Comparison of ENCODE assay signal across 29 cellular contexts in genomic region chr17:16935786-16936185, GRCh38. TPM values are rescaled to one million over a fixed set of nuclear protein-coding genes. Genes with fewer than 3 reads are reported as not detected.
DNase-seq lines count a peak whose midpoint lies in the region; ATAC-seq and TF ChIP-seq lines count a peak whose summit lies in the region.
"Had no signal": no experiment of that assay in that cellular context is flagged by ENCODE, and none has a peak within 500 bp of the region (broad histone marks: within the 10 kb centered on the region; RNA-seq: fewer than 3 reads in every experiment).

No MANE protein-coding gene starts in this region.

- no peak overlapping the region for H2BK120ac ChIP-seq in neuronal stem cell (ENCODE audit: low read depth, low read length)

- H2AFZ ChIP-seq in neuronal stem cell (ENCODE audit: low read length): no peak overlapping the region

- no peak overlapping the region for H3K27ac ChIP-seq in left ventricle myocardium inferior (replicated peaks)
- no peak overlapping the region for H3K27ac ChIP-seq in right cardiac atrium (ENCODE audit: low read length)
- no peak overlapping the region for H3K27ac ChIP-seq in neuronal stem cell (replicated peaks; ENCODE audit: low read length)
- H3K27ac ChIP-seq: BLaER1, body of pancreas, epithelial cell of prostate, thyroid gland had no signal

- H3K9ac ChIP-seq in neuronal stem cell (ENCODE audit: low read depth, low read length, poor library complexity): no peak overlapping the region
- H3K9ac ChIP-seq: BLaER1 had no signal

- DNase-seq in left ventricle myocardium inferior: peak; percentile 7
- no peak for DNase-seq in right cardiac atrium
- DNase-seq in activated B cell treated with CpG ODN at 0.5 μM for 24 hours: no peak
- DNase-seq in neuronal stem cell (ENCODE audit: low spot score): no peak
- DNase-seq in ureter (ENCODE audit: low spot score): peak; percentile 17
- no peak for DNase-seq in omental fat pad (ENCODE audit: low spot score)
- no peak for DNase-seq in activated T-cell treated with anti-CD3 and anti-CD28 coated beads, Interleukin-2, amount 50 U/mL, for 1 hour
- DNase-seq: activated CD4-positive, alpha-beta T cell treated with anti-CD3 and anti-CD28 coated beads, Interleukin-2, amount 50 U/mL, for 48 hours; cerebellar nuclear complex; NCI-H1105 treated with DMSO at 0.1 percent for 48 hours; NCI-H2029; NCI-H526 treated with DMSO at 0.1 percent for 48 hours; SIG-M5; T-helper 9 cell; thyroid gland had no signal

- no peak overlapping the region for H3K23ac ChIP-seq in neuronal stem cell (ENCODE audit: low read depth, low read length, poor library complexity)

- intact Hi-C loops in left ventricle myocardium inferior (cut with micrococcal nuclease): no loop called here
- intact Hi-C loops in right cardiac atrium (cut with DNase I): no loop called here
- intact Hi-C loops in activated B cell treated with CpG ODN at 0.5 μM for 24 hours (cut with micrococcal nuclease): no loop called here

- H3K27me3 ChIP-seq in left ventricle myocardium inferior (ENCODE audit: low read depth) (peaks cover 24% of the 10 kb centered on the region), right cardiac atrium (ENCODE audit: control insufficient read depth, insufficient read depth) (no peaks in the 10 kb centered on the region), neuronal stem cell (ENCODE audit: control insufficient read depth in 3 of 3, insufficient read depth in 3 of 3, low read depth in 1 of 3, low read length in 3 of 3) (peaks cover 0 to 30% (median 0%) of the 10 kb centered on the region in 3 experiments)
- H3K27me3 ChIP-seq: BLaER1, body of pancreas, thyroid gland had no signal

- H3K14ac ChIP-seq in neuronal stem cell (ENCODE audit: low read length): no peak overlapping the region

- H3K27ac Mint-ChIP-seq in activated B cell treated with CpG ODN at 0.5 μM for 24 hours: peak overlapping the region; percentile 66
- H3K27ac Mint-ChIP-seq: progenitor cell of endocrine pancreas had no signal

- peaks cover 16% of the 10 kb centered on the region for H3K4me1 Mint-ChIP-seq in activated B cell treated with CpG ODN at 0.5 μM for 24 hours
- H3K4me1 Mint-ChIP-seq: neural crest cell; stimulated activated naive CD8-positive, alpha-beta T cell treated with anti-CD3 and anti-CD28 coated beads, Interleukin-15, amount 100 ng/mL, for 72 hours had no signal

- no peaks in the 10 kb centered on the region for H3K27me3 Mint-ChIP-seq in activated B cell treated with CpG ODN at 0.5 μM for 24 hours

- H3K4me3 Mint-ChIP-seq in activated B cell treated with CpG ODN at 0.5 μM for 24 hours: no peak overlapping the region
- H3K4me3 Mint-ChIP-seq: neural crest cell; stimulated activated naive CD8-positive, alpha-beta T cell treated with anti-CD3 and anti-CD28 coated beads, Interleukin-15, amount 100 ng/mL, for 72 hours had no signal

- H3K36me3 ChIP-seq in left ventricle myocardium inferior (no peaks in the 10 kb centered on the region), neuronal stem cell (replicated peaks in 1 of 2; ENCODE audit: control insufficient read depth in 2 of 2, insufficient read depth in 2 of 2, low read length in 2 of 2) (no peaks in the 10 kb centered on the region)
- H3K36me3 ChIP-seq: BLaER1, thyroid gland had no signal

- peak overlapping the region; percentile 37 for H2AK5ac ChIP-seq in neuronal stem cell (ENCODE audit: low read depth, low read length)

- no peaks in the 10 kb centered on the region for H3K79me1 ChIP-seq in neuronal stem cell (ENCODE audit: low read depth, low read length)

- H4K8ac ChIP-seq in neuronal stem cell (ENCODE audit: low read depth, low read length): no peak overlapping the region

- H3K18ac ChIP-seq in neuronal stem cell (ENCODE audit: low read length): peak overlapping the region; percentile 2

- no peak overlapping the region for H2BK12ac ChIP-seq in neuronal stem cell (ENCODE audit: low read length)

- H3K4me2 ChIP-seq in neuronal stem cell (ENCODE audit: insufficient read depth, low read length, poor library complexity, severe bottlenecking): no peak overlapping the region
- H3K4me2 ChIP-seq: BLaER1 had no signal

- no peaks in the 10 kb centered on the region for H3K4me1 ChIP-seq in left ventricle myocardium inferior
- no peaks in the 10 kb centered on the region for H3K4me1 ChIP-seq in right cardiac atrium (ENCODE audit: control insufficient read depth, insufficient read depth, low read length)
- H3K4me1 ChIP-seq in neuronal stem cell (ENCODE audit: control insufficient read depth in 2 of 2, insufficient read depth in 1 of 2, low read depth in 1 of 2, low read length in 2 of 2): peaks cover 0 to 2% of the 10 kb centered on the region in 2 donors
- H3K4me1 ChIP-seq: body of pancreas, Caco-2, thyroid gland had no signal

- H3K36me3 Mint-ChIP-seq in activated B cell treated with CpG ODN at 0.5 μM for 24 hours (ENCODE audit: low read depth): peaks cover 53% of the 10 kb centered on the region

- CTCF ChIA-PET in activated B cell treated with CpG ODN at 0.5 μM for 24 hours (lab: Charles Lee): interaction anchor here (1.8 kb wide), 1 partner anchor 57 kb away, joined by 7 read pairs; no protein-coding TSS in a partner anchor

- no peaks in the 10 kb centered on the region for H3K9me3 Mint-ChIP-seq in activated B cell treated with CpG ODN at 0.5 μM for 24 hours
- H3K9me3 Mint-ChIP-seq: neural crest cell; stimulated activated naive CD8-positive, alpha-beta T cell treated with anti-CD3 and anti-CD28 coated beads, Interleukin-15, amount 100 ng/mL, for 72 hours had no signal

- H3K4me3 ChIP-seq in left ventricle myocardium inferior (no peak overlapping the region), right cardiac atrium (ENCODE audit: low read length) (no peak overlapping the region), neuronal stem cell (ENCODE audit: low read length in 2 of 2) (no peak overlapping the region)
- H3K4me3 ChIP-seq: BLaER1, body of pancreas, K562, lung, thyroid gland had no signal

- 93% methylated on average over 5 of the region's 5 CpGs for WGBS in right cardiac atrium
- no CpG with 5 or more reads among the region's 5 CpGs for WGBS in neuronal stem cell (ENCODE audit: extremely low coverage in 2 of 2, insufficient read length in 2 of 2, insufficient replicate concordance in 1 of 2), 2 donors

- no peak overlapping the region for H4K91ac ChIP-seq in neuronal stem cell (ENCODE audit: low read depth, low read length, poor library complexity)

- POLR2A ChIA-PET in activated B cell treated with CpG ODN at 0.5 μM for 24 hours (lab: Charles Lee): interaction anchor here (1.2 to 1.3 kb wide), 3 partner anchors 31 to 55 kb away, joined by 3 to 5 read pairs (median 4); no protein-coding TSS in a partner anchor

- ATAC-seq in right cardiac atrium (no peak), activated B cell treated with CpG ODN at 0.5 μM for 24 hours (ENCODE audit: low read depth) (no peak), omental fat pad (ENCODE audit: low FRiP score) (no peak)
- ATAC-seq: body of pancreas; K562; Panc1; stimulated activated naive CD8-positive, alpha-beta T cell treated with anti-CD3 and anti-CD28 coated beads, Interleukin-15, amount 100 ng/mL, for 72 hours had no signal

- H3K9me3 ChIP-seq in left ventricle myocardium inferior (replicated peaks) (no peaks in the 10 kb centered on the region), right cardiac atrium (ENCODE audit: control insufficient read depth, low read length) (no peaks in the 10 kb centered on the region), neuronal stem cell (replicated peaks in 1 of 2; ENCODE audit: control insufficient read depth in 2 of 2, insufficient read depth in 1 of 2, low read depth in 1 of 2, low read length in 2 of 2) (no peaks in the 10 kb centered on the region)
- H3K9me3 ChIP-seq: BLaER1, body of pancreas, Caco-2, thyroid gland had no signal

- H2BK15ac ChIP-seq in neuronal stem cell (ENCODE audit: low read length): no peak overlapping the region

- H3K4ac ChIP-seq in neuronal stem cell (ENCODE audit: low read length): no peak overlapping the region

- H2BK5ac ChIP-seq in neuronal stem cell (ENCODE audit: low read length): no peak overlapping the region

- TF ChIP-seq CTCF in left ventricle myocardium inferior (IDR thresholded peaks at IDR 0.05; ENCODE audit: borderline replicate concordance) (no peak), activated B cell treated with CpG ODN at 0.5 μM for 24 hours (IDR thresholded peaks at IDR 0.05) (no peak), omental fat pad (IDR thresholded peaks at IDR 0.05) (no peak)

RNA-seq across cellular contexts. Expression of gene TNFRSF13B, which starts 36.1 kb away (rescaled TPM):
- not detected for total RNA-seq in left ventricle myocardium inferior
- total RNA-seq in right cardiac atrium: not detected
- not detected for polyA plus RNA-seq in right cardiac atrium
- total RNA-seq in activated B cell treated with CpG ODN at 0.5 μM for 24 hours: 316 and 342 TPM in 2 replicates
- not detected for polyA plus RNA-seq in neuronal stem cell (2013, experiment 1 of 2)
- polyA plus RNA-seq in neuronal stem cell (2013, experiment 2 of 2): not detected
- total RNA-seq in ureter: 0.83 TPM
- under 1 TPM in 1 of 4 donors, not detected in 3; 0.48 TPM for total RNA-seq in omental fat pad
- total RNA-seq: body of pancreas, Caco-2, HT-29, K562, MCF 10A, neural crest cell, progenitor cell of endocrine pancreas, skeletal muscle tissue, thyroid gland had no signal
- polyA plus RNA-seq: K562, keratinocyte had no signal

Comparison
In these comparisons a context has a peak if more than half of its experiments do, and no peak if none do; other contexts are left out.
1. DNase-seq: peak in left ventricle myocardium inferior (single experiment) and ureter (single experiment); none in right cardiac atrium (0 of 3), activated B cell treated with CpG ODN at 0.5 μM for 24 hours (single experiment), neuronal stem cell (single experiment), omental fat pad (single experiment) and activated T-cell treated with anti-CD3 and anti-CD28 coated beads, Interleukin-2, amount 50 U/mL, for 1 hour (single experiment).
2. RNA of gene TNFRSF13B, which starts 36.1 kb away (total RNA-seq): 316 to 342 TPM in activated B cell treated with CpG ODN at 0.5 μM for 24 hours; 0.83 TPM in ureter (single experiment), 0.48 TPM in omental fat pad, not detected in left ventricle myocardium inferior (single experiment) and not detected in right cardiac atrium; every median in the first group is over 100 times any median in the second.